Comparison of ENCODE assay signal across 8 cellular contexts in genomic region chr15:90657520-90658172, GRCh38. TPM values are rescaled to one million over a fixed set of nuclear protein-coding genes. Genes with fewer than 3 reads are reported as not detected.
A peak's percentile ranks its signal among the peaks of the same experiment; 100 is the strongest.
DNase-seq lines count a peak whose midpoint lies in the region; ATAC-seq and TF ChIP-seq lines count a peak whose summit lies in the region.
"Not testable (repeated sequence)": the region's sequence is repeated elsewhere in the genome, so short reads cannot be mapped to it uniquely, and the experiment has no call there.

No MANE protein-coding gene starts in this region.

- not testable (repeated sequence) for H3K27ac Mint-ChIP-seq in activated T-helper 17 cell treated with anti-CD3 and anti-CD28 coated beads, Interleukin-2, amount 50 U/mL, for 72 hours
- H3K27ac Mint-ChIP-seq in naive B cell = peak overlapping the region in 4 of 6 donors; percentile 47 to 87 (median 66)

- H2AFZ ChIP-seq in DND-41 (ENCODE audit: low read depth, low read length) = not testable (repeated sequence)

- peaks cover 42% of the 10 kb centered on the region for H3K4me1 Mint-ChIP-seq in activated T-helper 17 cell treated with anti-CD3 and anti-CD28 coated beads, Interleukin-2, amount 50 U/mL, for 72 hours
- peaks cover 50 to 75% (median 69%) of the 10 kb centered on the region in 3 donors for H3K4me1 Mint-ChIP-seq in naive B cell

- DNase-seq in DND-41 = peak; percentile 80
- DNase-seq in NCI-H526 treated with DMSO at 0.1 percent for 48 hours (lab: John Stamatoyannopoulos, UW) = peak; percentile 99
- DNase-seq in naive B cell = peak; percentile 64
- DNase-seq in stimulated activated CD8-positive, alpha-beta memory T cell treated with anti-CD3 and anti-CD28 coated beads, Interleukin-2, amount 100 ng/mL, for 48 hours (ENCODE audit: low read depth in 2 of 2) = peak; percentile 27 to 55

- H3K4me2 ChIP-seq in DND-41 (ENCODE audit: insufficient read depth, low read length) = peak overlapping the region; percentile 54

- peak overlapping the region; percentile 51 for H3K4me3 Mint-ChIP-seq in activated T-helper 17 cell treated with anti-CD3 and anti-CD28 coated beads, Interleukin-2, amount 50 U/mL, for 72 hours
- H3K4me3 Mint-ChIP-seq in naive B cell = peak overlapping the region; percentile 55 to 89 (median 77)

- H4K20me1 ChIP-seq in DND-41 (ENCODE audit: insufficient read depth, low read length) = peaks cover 40% of the 10 kb centered on the region

- not testable (repeated sequence) for H3K36me3 Mint-ChIP-seq in activated T-helper 17 cell treated with anti-CD3 and anti-CD28 coated beads, Interleukin-2, amount 50 U/mL, for 72 hours (ENCODE audit: low read depth); naive B cell

- not testable (repeated sequence) for H3K27ac ChIP-seq in DND-41 (ENCODE audit: low read length)

- H3K4me1 ChIP-seq in DND-41 (ENCODE audit: insufficient read depth, low read length) = peaks cover 43% of the 10 kb centered on the region

- ATAC-seq in DND-41 (ENCODE audit: insufficient read depth, low read depth) (peak; percentile 72), GM21381 (IDR thresholded peaks at IDR 0.05; ENCODE audit: unreplicated experiment) (peak; percentile 29), HG03175 (IDR thresholded peaks at IDR 0.05; ENCODE audit: unreplicated experiment) (peak; percentile 42), naive B cell (ENCODE audit: low read depth in 2 of 2) (peak; percentile 45 to 63)
- peak; percentile 27 to 42 for ATAC-seq in activated CD4-positive, CD25-positive, alpha-beta regulatory T cell treated with anti-CD3 and anti-CD28 coated beads, Interleukin-2, amount 50 U/mL, for 24 hours
- ATAC-seq in activated T-helper 17 cell treated with anti-CD3 and anti-CD28 coated beads, Interleukin-2, amount 50 U/mL, for 72 hours (replicated peaks) = peak; percentile 22

- not testable (repeated sequence) for H3K27me3 Mint-ChIP-seq in activated T-helper 17 cell treated with anti-CD3 and anti-CD28 coated beads, Interleukin-2, amount 50 U/mL, for 72 hours
- peaks cover 15 to 49% (median 49%) of the 10 kb centered on the region in 3 donors for H3K27me3 Mint-ChIP-seq in naive B cell

- H3K4me3 ChIP-seq in DND-41 (ENCODE audit: low read depth in 1 of 2, low read length in 2 of 2) = peak overlapping the region in 1 of 2 experiments; percentile 27; a peak in 1 of 4 replicates

- not testable (repeated sequence) for H3K79me2 ChIP-seq in DND-41 (ENCODE audit: insufficient read depth, low read length)

- H3K9me3 Mint-ChIP-seq in activated T-helper 17 cell treated with anti-CD3 and anti-CD28 coated beads, Interleukin-2, amount 50 U/mL, for 72 hours; naive B cell: not testable (repeated sequence)

- H3K27me3 ChIP-seq in DND-41 (ENCODE audit: insufficient read depth, low read length, poor library complexity) = peaks cover 27% of the 10 kb centered on the region

- H3K9ac ChIP-seq in DND-41 (ENCODE audit: low read depth, low read length) = not testable (repeated sequence)

- H3K36me3 ChIP-seq in DND-41 (ENCODE audit: insufficient read depth, low read length) = not testable (repeated sequence)

- H3K9me3 ChIP-seq in DND-41 (ENCODE audit: insufficient read depth, low read length, severe bottlenecking) = not testable (repeated sequence)

- TF ChIP-seq CTCF in DND-41 (IDR thresholded peaks at IDR 0.05; ENCODE audit: borderline replicate concordance, extremely low read depth, low read length, poor library complexity, severe bottlenecking) = not testable (repeated sequence)

RNA-seq across cellular contexts. Expression of gene BLM, which starts 59.5 kb away (rescaled TPM):
- total RNA-seq in activated T-helper 17 cell treated with anti-CD3 and anti-CD28 coated beads, Interleukin-2, amount 50 U/mL, for 72 hours = 10 to 100 TPM; 68.2 to 81.4 TPM
- polyA plus RNA-seq in naive B cell (ENCODE audit: low read depth in 6 of 6) = 10 to 100 TPM in 2 of 6 donors, 1 to 10 TPM in 3, not detected in 1; 5.5 to 11.1 (median 6.8) TPM

Comparison
In these comparisons a context has a peak if more than half of its experiments do, and no peak if none do; other contexts are left out.
1. ATAC-seq: peak in every context shown above with its lines; median percentile 72 in DND-41; 54 in naive B cell; 42 in HG03175; 34 in activated CD4-positive, CD25-positive, alpha-beta regulatory T cell treated with anti-CD3 and anti-CD28 coated beads, Interleukin-2, amount 50 U/mL, for 24 hours; 29 in GM21381; 22 in activated T-helper 17 cell treated with anti-CD3 and anti-CD28 coated beads, Interleukin-2, amount 50 U/mL, for 72 hours.
2. DNase-seq: peak in every context shown above with its lines; median percentile 99 in NCI-H526 treated with DMSO at 0.1 percent for 48 hours; 80 in DND-41; 64 in naive B cell; 41 in stimulated activated CD8-positive, alpha-beta memory T cell treated with anti-CD3 and anti-CD28 coated beads, Interleukin-2, amount 100 ng/mL, for 48 hours.